Comparison of ENCODE assay signal across 8 cellular contexts in genomic region chr9:26955921-26956886, GRCh38. TPM values are rescaled to one million over a fixed set of nuclear protein-coding genes. Genes with fewer than 3 reads are reported as not detected.
DNase-seq lines count a peak whose midpoint lies in the region; ATAC-seq and TF ChIP-seq lines count a peak whose summit lies in the region.

Gene IFT74, plus strand, starts transcription at chr9:26956412. Its CDS starts 5,556 bp downstream, at chr9:26961968.

- ATAC-seq in HG02588 (IDR thresholded peaks at IDR 0.05; ENCODE audit: unreplicated experiment) (peak; percentile 100), Right ventricle myocardium inferior (peak; percentile 100), thoracic aorta (ENCODE audit: insufficient number of reproducible peaks, low FRiP score, low read depth) (peak; percentile 99)

- no peaks in the 10 kb centered on the region for H3K36me3 ChIP-seq in SU-DHL-6 (ENCODE audit: low read length)
- H3K36me3 ChIP-seq in thoracic aorta: no peaks in the 10 kb centered on the region

- no peaks in the 10 kb centered on the region for H4K20me1 ChIP-seq in SU-DHL-6 (ENCODE audit: low read depth, low read length)

- H3K4me2 ChIP-seq in SU-DHL-6 (ENCODE audit: low read depth, low read length, poor library complexity, severe bottlenecking): no peak within 1 kb of the TSS

- TF ChIP-seq CTCF in SU-DHL-6 (IDR thresholded peaks at IDR 0.05; ENCODE audit: insufficient read depth, low read length, poor library complexity, severe bottlenecking) (no peak), osteocyte (IDR thresholded peaks at IDR 0.05) (no peak), thoracic aorta (IDR thresholded peaks at IDR 0.05) (no peak)

- intact Hi-C loops in Right ventricle myocardium inferior (cut with DNase I): loop anchor here (2.0 kb wide), 1 partner anchor 63 kb away; the partner anchor contains the start of gene CAAP1

- H3K9me2 ChIP-seq in SU-DHL-6 (replicated peaks; ENCODE audit: insufficient read depth, low read length): no peaks in the 10 kb centered on the region

- no peak within 1 kb of the TSS for H3K9ac ChIP-seq in SU-DHL-6 (ENCODE audit: low read length)

- no peaks in the 10 kb centered on the region for H3K9me3 ChIP-seq in SU-DHL-6 (ENCODE audit: insufficient read depth, low read length)
- no peaks in the 10 kb centered on the region for H3K9me3 ChIP-seq in thoracic aorta

- H3K4me3 Mint-ChIP-seq in osteocyte (ENCODE audit: unreplicated experiment): peak within 1 kb of the TSS; percentile 91

- H3K27ac Mint-ChIP-seq in osteocyte (ENCODE audit: unreplicated experiment): peak within 1 kb of the TSS; percentile 99

- peak within 1 kb of the TSS; percentile 10 for H2AFZ ChIP-seq in SU-DHL-6 (ENCODE audit: low read depth, low read length, severe bottlenecking)

- H3K27me3 ChIP-seq in SU-DHL-6 (ENCODE audit: low read length): no peaks in the 10 kb centered on the region
- no peaks in the 10 kb centered on the region for H3K27me3 ChIP-seq in thoracic aorta (replicated peaks; ENCODE audit: insufficient read depth)

- no peaks in the 10 kb centered on the region for H3K27me3 Mint-ChIP-seq in osteocyte (ENCODE audit: unreplicated experiment)

- H3F3A ChIP-seq in SU-DHL-6 (ENCODE audit: insufficient read depth): no peaks in the 10 kb centered on the region

- H3K36me3 Mint-ChIP-seq in osteocyte (ENCODE audit: unreplicated experiment): no peaks in the 10 kb centered on the region

- no peak within 1 kb of the TSS for H3K27ac ChIP-seq in SU-DHL-6 (ENCODE audit: low read depth, low read length)
- peak within 1 kb of the TSS; percentile 81 to 91 for H3K27ac ChIP-seq in thoracic aorta

- H3K9me3 Mint-ChIP-seq in osteocyte (ENCODE audit: unreplicated experiment): no peaks in the 10 kb centered on the region

- H3K4me3 ChIP-seq in GM08714 (ENCODE audit: low read length) (peak within 1 kb of the TSS; percentile 61), SU-DHL-6 (ENCODE audit: insufficient read depth, low read length, poor library complexity, severe bottlenecking) (no peak within 1 kb of the TSS), thoracic aorta (peak within 1 kb of the TSS; percentile 78)

- H3K4me1 ChIP-seq in thoracic aorta (ENCODE audit: control insufficient read depth in 1 of 2, low read depth in 2 of 2): peaks cover 6 to 15% of the 10 kb centered on the region in 2 donors

- DNase-seq in NCI-H1092 treated with DMSO at 0.1 percent for 48 hours (lab: John Stamatoyannopoulos, UW) (peak; percentile 100), Right ventricle myocardium inferior (ENCODE audit: missing footprints) (peak; percentile 99), osteocyte (ENCODE audit: extremely low spot score, unreplicated experiment) (peak; percentile 99), thoracic aorta (ENCODE audit: low spot score) (peak; percentile 97)
- peak; percentile 87 for DNase-seq in activated naive CD8-positive, alpha-beta T cell treated with anti-CD3 and anti-CD28 coated beads, Interleukin-2, amount 50 U/mL, for 16 hours (ENCODE audit: low read depth, low spot score)

- H3K4me1 Mint-ChIP-seq in osteocyte (ENCODE audit: unreplicated experiment): peaks cover 24% of the 10 kb centered on the region

- no peaks in the 10 kb centered on the region for H3K79me2 ChIP-seq in SU-DHL-6 (ENCODE audit: insufficient read depth, low read length)

RNA-seq across cellular contexts. Expression of gene IFT74, which starts in this region (rescaled TPM):
- total RNA-seq in Right ventricle myocardium inferior (12.2 TPM), osteocyte (14.7 and 17.0 TPM in 2 replicates), thoracic aorta (10 to 100 TPM; 12.5 to 41.4 TPM)
